22 cellular contexts compared by ENCODE assay signal in genomic region chr1:18603212-18603852, GRCh38. TPM values are rescaled to one million over a fixed set of nuclear protein-coding genes. Genes with fewer than 3 reads are reported as not detected.
"Had no signal": no experiment of that assay in that cellular context is flagged by ENCODE, and none has a peak within 500 bp of the region (broad histone marks: within the 10 kb centered on the region; RNA-seq: fewer than 3 reads in every experiment).

No MANE protein-coding gene starts in this region.

- H3K4me3 ChIP-seq: colonic mucosa, testis, upper lobe of left lung had no signal

- ATAC-seq: left lobe of liver had no signal

- H3K27ac ChIP-seq: brain microvascular endothelial cell, colonic mucosa, testis, upper lobe of left lung had no signal

- FAIRE-seq: kidney had no signal

- H3K4me1 ChIP-seq: colonic mucosa, testis, upper lobe of left lung had no signal

- H3K27me3 ChIP-seq: brain microvascular endothelial cell, testis, upper lobe of left lung had no signal

- H3K36me3 ChIP-seq: brain microvascular endothelial cell, colonic mucosa, upper lobe of left lung had no signal

- DNase-seq: activated B cell treated with CpG ODN at 0.5 μM for 24 hours; activated CD4-positive, alpha-beta memory T cell treated with anti-CD3 and anti-CD28 coated beads, Interleukin-2, amount 10 ng/mL, durations not matched to agents 7 days and 5 days; activated CD4-positive, alpha-beta T cell treated with anti-CD3 and anti-CD28 coated beads for 4 hours; activated naive CD4-positive, alpha-beta T cell treated with anti-CD3 and anti-CD28 coated beads for 36 hours; activated T-cell treated with anti-CD3 and anti-CD28 coated beads, Interleukin-2, amount 50 U/mL, for 4 hours; brain microvascular endothelial cell; central memory CD4-positive, alpha-beta T cell; colonic mucosa; foreskin melanocyte; kidney; occipital lobe; retina; stimulated activated CD8-positive, alpha-beta memory T cell treated with anti-CD3 and anti-CD28 coated beads, Interleukin-4, amount 100 ng/mL, for 48 hours; T-cell; testis; upper lobe of left lung had no signal

- H3K9me3 ChIP-seq: colonic mucosa, testis, upper lobe of left lung had no signal

RNA-seq across cellular contexts. Expression of gene PAX7, which starts 27.3 kb away (rescaled TPM):
- total RNA-seq: activated B cell treated with CpG ODN at 0.5 μM for 24 hours; activated CD4-positive, alpha-beta memory T cell treated with anti-CD3 and anti-CD28 coated beads, Interleukin-2, amount 10 ng/mL, durations not matched to agents 7 days and 5 days; activated naive CD4-positive, alpha-beta T cell treated with anti-CD3 and anti-CD28 coated beads for 36 hours; activated T-cell treated with anti-CD3 and anti-CD28 coated beads, Interleukin-2, amount 50 U/mL, for 4 hours; aorta; colonic mucosa; epithelial cell of proximal tubule; fibroblast of lung; kidney; left lobe of liver; lung microvascular endothelial cell; mesothelial cell of epicardium; occipital lobe; T-cell; upper lobe of left lung had no signal
- polyA plus RNA-seq: aorta, fibroblast of lung had no signal
